In genomic region chr10:64329510-64329909, GRCh38 we compare ENCODE assay signal across 38 cellular contexts.
"Had no signal": no experiment of that assay in that cellular context is flagged by ENCODE, and none has a peak within 500 bp of the region (broad histone marks: within the 10 kb centered on the region; RNA-seq: fewer than 3 reads in every experiment).

No MANE protein-coding gene starts in this region.

- H3K36me3 Mint-ChIP-seq: activated naive CD4-positive, alpha-beta T cell treated with anti-CD3 and anti-CD28 coated beads, Interleukin-2, amount 10 ng/mL, durations not matched to agents 7 days and 5 days; activated naive CD4-positive, alpha-beta T cell treated with anti-CD3 and anti-CD28 coated beads, Interleukin-2, amount 50 U/mL, for 24 hours; activated naive CD8-positive, alpha-beta T cell; activated naive CD8-positive, alpha-beta T cell treated with anti-CD3 and anti-CD28 coated beads for 36 hours; activated naive CD8-positive, alpha-beta T cell treated with anti-CD3 and anti-CD28 coated beads, Interleukin-2, amount 10 ng/mL, durations not matched to agents 7 days and 5 days; brain had no signal

- FAIRE-seq: astrocyte had no signal

- H3K27ac ChIP-seq: adrenal gland, ascending aorta, body of pancreas, brain microvascular endothelial cell, breast epithelium, cardiac muscle cell had no signal

- H3K36me3 ChIP-seq: adrenal gland, ascending aorta, brain microvascular endothelial cell, breast epithelium, cardiac muscle cell had no signal

- H3K27me3 ChIP-seq: adrenal gland, ascending aorta, body of pancreas, brain microvascular endothelial cell, breast epithelium, cardiac muscle cell had no signal

- H3K4me3 Mint-ChIP-seq: activated naive CD4-positive, alpha-beta T cell treated with anti-CD3 and anti-CD28 coated beads for 36 hours; activated naive CD4-positive, alpha-beta T cell treated with anti-CD3 and anti-CD28 coated beads, Interleukin-2, amount 10 ng/mL, durations not matched to agents 7 days and 5 days; activated naive CD4-positive, alpha-beta T cell treated with anti-CD3 and anti-CD28 coated beads, Interleukin-2, amount 50 U/mL, for 24 hours; activated naive CD8-positive, alpha-beta T cell; activated naive CD8-positive, alpha-beta T cell treated with anti-CD3 and anti-CD28 coated beads for 36 hours; activated naive CD8-positive, alpha-beta T cell treated with anti-CD3 and anti-CD28 coated beads, Interleukin-2, amount 10 ng/mL, durations not matched to agents 7 days and 5 days; activated naive CD8-positive, alpha-beta T cell treated with anti-CD3 and anti-CD28 coated beads, Interleukin-2, amount 50 U/mL, for 24 hours; activated T-cell treated with anti-CD3 and anti-CD28 coated beads, Interleukin-2, amount 50 U/mL, for 24 hours; activated T-cell treated with anti-CD3 and anti-CD28 coated beads, Interleukin-2, amount 50 U/mL, for 4 hours; activated T-cell treated with anti-CD3 and anti-CD28 coated beads, Interleukin-2, amount 50 U/mL, for 72 hours; activated T-helper 1 cell treated with anti-CD3 and anti-CD28 coated beads, Interleukin-12 subunit alpha, Interleukin-12 subunit beta, Interleukin-2, Interleukin-4 antibody, amounts not matched to agents 30 ng/mL and 10 ng/mL and 1 ng/mL, durations not matched to agents 14 hours and 24 hours and 36 hours; activated T-helper 17 cell treated with anti-CD3 and anti-CD28 coated beads, Interleukin-2, amount 50 U/mL, for 72 hours; brain; central memory CD8-positive, alpha-beta T cell had no signal

- H3K27me3 Mint-ChIP-seq: activated naive CD4-positive, alpha-beta T cell treated with anti-CD3 and anti-CD28 coated beads, Interleukin-2, amount 10 ng/mL, durations not matched to agents 7 days and 5 days; activated naive CD4-positive, alpha-beta T cell treated with anti-CD3 and anti-CD28 coated beads, Interleukin-2, amount 50 U/mL, for 24 hours; activated naive CD8-positive, alpha-beta T cell; activated naive CD8-positive, alpha-beta T cell treated with anti-CD3 and anti-CD28 coated beads for 36 hours; activated naive CD8-positive, alpha-beta T cell treated with anti-CD3 and anti-CD28 coated beads, Interleukin-2, amount 10 ng/mL, durations not matched to agents 7 days and 5 days; activated naive CD8-positive, alpha-beta T cell treated with anti-CD3 and anti-CD28 coated beads, Interleukin-2, amount 50 U/mL, for 24 hours; activated T-cell treated with anti-CD3 and anti-CD28 coated beads, Interleukin-2, amount 50 U/mL, for 24 hours; activated T-helper 17 cell treated with anti-CD3 and anti-CD28 coated beads, Interleukin-2, amount 50 U/mL, for 72 hours; brain; central memory CD8-positive, alpha-beta T cell had no signal

- ATAC-seq: activated naive CD4-positive, alpha-beta T cell treated with anti-CD3 and anti-CD28 coated beads, Interleukin-2, amount 50 U/mL, for 72 hours; activated naive CD8-positive, alpha-beta T cell treated with anti-CD3 and anti-CD28 coated beads, Interleukin-2, amount 50 U/mL, for 24 hours; activated T-cell treated with anti-CD3 and anti-CD28 coated beads, Interleukin-2, amount 50 U/mL, for 4 hours; activated T-cell treated with anti-CD3 and anti-CD28 coated beads, Interleukin-2, amount 50 U/mL, for 72 hours; activated T-helper 17 cell treated with anti-CD3 and anti-CD28 coated beads, Interleukin-2, amount 50 U/mL, for 72 hours; body of pancreas had no signal

- H3K27ac Mint-ChIP-seq: activated naive CD4-positive, alpha-beta T cell treated with anti-CD3 and anti-CD28 coated beads for 36 hours; activated naive CD4-positive, alpha-beta T cell treated with anti-CD3 and anti-CD28 coated beads, Interleukin-2, amount 10 ng/mL, durations not matched to agents 7 days and 5 days; activated naive CD4-positive, alpha-beta T cell treated with anti-CD3 and anti-CD28 coated beads, Interleukin-2, amount 50 U/mL, for 24 hours; activated naive CD4-positive, alpha-beta T cell treated with anti-CD3 and anti-CD28 coated beads, Interleukin-2, amount 50 U/mL, for 72 hours; activated naive CD8-positive, alpha-beta T cell; activated naive CD8-positive, alpha-beta T cell treated with anti-CD3 and anti-CD28 coated beads for 36 hours; activated naive CD8-positive, alpha-beta T cell treated with anti-CD3 and anti-CD28 coated beads, Interleukin-2, amount 10 ng/mL, durations not matched to agents 7 days and 5 days; activated naive CD8-positive, alpha-beta T cell treated with anti-CD3 and anti-CD28 coated beads, Interleukin-2, amount 50 U/mL, for 24 hours; activated T-cell treated with anti-CD3 and anti-CD28 coated beads, Interleukin-2, amount 50 U/mL, for 24 hours; activated T-cell treated with anti-CD3 and anti-CD28 coated beads, Interleukin-2, amount 50 U/mL, for 72 hours; activated T-helper 1 cell treated with anti-CD3 and anti-CD28 coated beads, Interleukin-12 subunit alpha, Interleukin-12 subunit beta, Interleukin-2, Interleukin-4 antibody, amounts not matched to agents 30 ng/mL and 10 ng/mL and 1 ng/mL, durations not matched to agents 14 hours and 24 hours and 36 hours; activated T-helper 17 cell treated with anti-CD3 and anti-CD28 coated beads, Interleukin-2, amount 50 U/mL, for 72 hours; activated T-helper 2 cell treated with anti-CD3 and anti-CD28 coated beads, Interferon-gamma antibody, Interleukin-2, Interleukin-4, amounts not matched to agents 10 μg/mL and 5 μg/mL and 100 μg/mL, durations not matched to agents 14 hours and 24 hours and 36 hours; brain had no signal

- H3K4me3 ChIP-seq: adrenal gland, ascending aorta, body of pancreas, breast epithelium, cardiac muscle cell had no signal

- DNase-seq: activated effector memory CD4-positive, alpha-beta T cell treated with anti-CD3 and anti-CD28 coated beads, Interleukin-2, amount 50 U/mL, for 16 hours; activated effector memory CD4-positive, alpha-beta T cell treated with Interleukin-2 at 50 U/mL for 16 hours; activated gamma-delta T cell; activated gamma-delta T cell treated with Interleukin-2 at 50 U/mL for 16 hours; activated naive CD4-positive, alpha-beta T cell; activated naive CD4-positive, alpha-beta T cell treated with anti-CD3 and anti-CD28 coated beads for 36 hours; activated naive CD4-positive, alpha-beta T cell treated with anti-CD3 and anti-CD28 coated beads, Interleukin-2, amount 10 ng/mL, durations not matched to agents 7 days and 5 days; activated naive CD4-positive, alpha-beta T cell treated with anti-CD3 and anti-CD28 coated beads, Interleukin-2, amount 50 U/mL, for 16 hours; activated naive CD4-positive, alpha-beta T cell treated with Interleukin-2 at 50 U/mL for 16 hours; activated naive CD8-positive, alpha-beta T cell treated with anti-CD3 and anti-CD28 coated beads for 36 hours; activated naive CD8-positive, alpha-beta T cell treated with anti-CD3 and anti-CD28 coated beads, Interleukin-2, amount 10 ng/mL, durations not matched to agents 7 days and 5 days; activated naive CD8-positive, alpha-beta T cell treated with anti-CD3 and anti-CD28 coated beads, Interleukin-2, amount 50 U/mL, for 24 hours; activated T-cell treated with anti-CD3 and anti-CD28 coated beads, Interleukin-2, amount 50 U/mL, for 24 hours; activated T-cell treated with anti-CD3 and anti-CD28 coated beads, Interleukin-2, amount 50 U/mL, for 4 hours; activated T-cell treated with anti-CD3 and anti-CD28 coated beads, Interleukin-2, amount 50 U/mL, for 48 hours; activated T-cell treated with anti-CD3 and anti-CD28 coated beads, Interleukin-2, amount 50 U/mL, for 72 hours; adrenal gland; amniotic stem cell; amygdala; anterior cingulate cortex; aorta; body of pancreas; brain microvascular endothelial cell; caudate nucleus; central memory CD4-positive, alpha-beta T cell; cerebellar nuclear complex had no signal

- H3K9me3 ChIP-seq: body of pancreas had no signal

- H3K4me1 Mint-ChIP-seq: activated naive CD4-positive, alpha-beta T cell treated with anti-CD3 and anti-CD28 coated beads, Interleukin-2, amount 10 ng/mL, durations not matched to agents 7 days and 5 days; activated naive CD4-positive, alpha-beta T cell treated with anti-CD3 and anti-CD28 coated beads, Interleukin-2, amount 50 U/mL, for 24 hours; activated naive CD8-positive, alpha-beta T cell treated with anti-CD3 and anti-CD28 coated beads for 36 hours; activated naive CD8-positive, alpha-beta T cell treated with anti-CD3 and anti-CD28 coated beads, Interleukin-2, amount 10 ng/mL, durations not matched to agents 7 days and 5 days; activated naive CD8-positive, alpha-beta T cell treated with anti-CD3 and anti-CD28 coated beads, Interleukin-2, amount 50 U/mL, for 24 hours; activated T-helper 17 cell treated with anti-CD3 and anti-CD28 coated beads, Interleukin-2, amount 50 U/mL, for 72 hours; brain; central memory CD8-positive, alpha-beta T cell had no signal

- H3K4me1 ChIP-seq: adrenal gland, ascending aorta, body of pancreas, breast epithelium had no signal
